In the genomic region with DNA sequence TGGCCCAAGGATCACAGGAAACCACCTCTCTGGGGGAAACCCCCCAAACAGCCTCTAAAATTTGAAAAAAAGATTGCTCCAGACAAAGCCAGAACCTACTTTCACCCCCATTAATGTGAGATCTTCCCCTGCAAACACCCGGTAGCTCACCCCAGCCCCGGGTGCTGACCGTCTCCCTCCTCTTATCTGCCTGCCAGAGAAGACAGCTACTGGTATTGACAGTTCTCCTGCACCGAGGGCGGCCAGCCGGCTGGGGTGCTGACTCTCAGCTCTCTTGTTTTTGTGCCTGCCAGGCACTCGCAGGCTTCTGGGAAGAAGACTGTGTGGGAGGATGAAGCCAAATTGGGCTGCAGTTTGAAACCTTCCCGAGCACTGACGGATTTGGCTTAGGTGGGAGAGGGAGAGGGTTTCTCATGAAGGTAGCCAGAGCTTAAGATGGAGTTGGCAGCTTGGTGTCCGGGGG, we compare ENCODE assay signal across 9 cellular contexts. TPM values are rescaled to one million over a fixed set of nuclear protein-coding genes. Genes with fewer than 3 reads are reported as not detected.
A peak's percentile ranks its signal among the peaks of the same experiment; 100 is the strongest.
DNase-seq lines count a peak whose midpoint lies in the region.
"Had no signal": no experiment of that assay in that cellular context is flagged by ENCODE, and none has a peak within 500 bp of the region (broad histone marks: within the 10 kb centered on the region; RNA-seq: fewer than 3 reads in every experiment).

No MANE protein-coding gene starts in this region.

- H3K27ac Mint-ChIP-seq in activated CD4-positive, alpha-beta T cell treated with anti-CD3 and anti-CD28 coated beads, Interleukin-2, amount 10 ng/mL, durations not matched to agents 24 days and 14 days: peak overlapping the region; percentile 93
- peak overlapping the region; percentile 99 for H3K27ac Mint-ChIP-seq in activated naive CD8-positive, alpha-beta T cell treated with anti-CD3 and anti-CD28 coated beads for 36 hours

- peak overlapping the region; percentile 98 for H3K4me3 Mint-ChIP-seq in activated CD4-positive, alpha-beta T cell treated with anti-CD3 and anti-CD28 coated beads, Interleukin-2, amount 10 ng/mL, durations not matched to agents 24 days and 14 days
- peak overlapping the region; percentile 97 for H3K4me3 Mint-ChIP-seq in activated naive CD8-positive, alpha-beta T cell treated with anti-CD3 and anti-CD28 coated beads for 36 hours

- H3K27me3 Mint-ChIP-seq in activated CD4-positive, alpha-beta T cell treated with anti-CD3 and anti-CD28 coated beads, Interleukin-2, amount 10 ng/mL, durations not matched to agents 24 days and 14 days: no peaks in the 10 kb centered on the region
- H3K27me3 Mint-ChIP-seq in activated naive CD8-positive, alpha-beta T cell treated with anti-CD3 and anti-CD28 coated beads for 36 hours: no peaks in the 10 kb centered on the region

- DNase-seq in activated CD4-positive, alpha-beta T cell treated with anti-CD3 and anti-CD28 coated beads, Interleukin-2, amount 10 ng/mL, durations not matched to agents 24 days and 14 days: peak; percentile 81
- DNase-seq in activated CD4-positive, alpha-beta T cell treated with anti-CD3 and anti-CD28 coated beads for 1 hour: no peak
- DNase-seq in activated naive CD8-positive, alpha-beta T cell treated with anti-CD3 and anti-CD28 coated beads for 36 hours: peak; percentile 62
- DNase-seq in kidney glomerular epithelial cell (lab: John Stamatoyannopoulos, UW): peak; percentile 11
- DNase-seq in effector CD4-positive, alpha-beta T cell: no peak
- DNase-seq in A172 (ENCODE audit: low spot score): no peak
- DNase-seq in NCI-H2196 (lab: John Stamatoyannopoulos, UW; ENCODE audit: unreplicated experiment): no peak
- DNase-seq: GOT3 had no signal

- H3K36me3 Mint-ChIP-seq in activated CD4-positive, alpha-beta T cell treated with anti-CD3 and anti-CD28 coated beads, Interleukin-2, amount 10 ng/mL, durations not matched to agents 24 days and 14 days (ENCODE audit: low read depth): peaks cover 28% of the 10 kb centered on the region
- peaks cover 37% of the 10 kb centered on the region for H3K36me3 Mint-ChIP-seq in activated naive CD8-positive, alpha-beta T cell treated with anti-CD3 and anti-CD28 coated beads for 36 hours

- H3K27ac ChIP-seq in temporal lobe (ENCODE audit: low read depth, low read length): peak overlapping the region; percentile 22

- H3K4me1 Mint-ChIP-seq in activated CD4-positive, alpha-beta T cell treated with anti-CD3 and anti-CD28 coated beads, Interleukin-2, amount 10 ng/mL, durations not matched to agents 24 days and 14 days: peaks cover 69% of the 10 kb centered on the region
- H3K4me1 Mint-ChIP-seq in activated naive CD8-positive, alpha-beta T cell treated with anti-CD3 and anti-CD28 coated beads for 36 hours: peaks cover 62% of the 10 kb centered on the region

- intact Hi-C loops in activated CD4-positive, alpha-beta T cell treated with anti-CD3 and anti-CD28 coated beads, Interleukin-2, amount 10 ng/mL, durations not matched to agents 24 days and 14 days (cut with micrococcal nuclease): no loop called here

- H3K9me3 Mint-ChIP-seq in activated CD4-positive, alpha-beta T cell treated with anti-CD3 and anti-CD28 coated beads, Interleukin-2, amount 10 ng/mL, durations not matched to agents 24 days and 14 days: no peaks in the 10 kb centered on the region
- peaks cover 2% of the 10 kb centered on the region for H3K9me3 Mint-ChIP-seq in activated naive CD8-positive, alpha-beta T cell treated with anti-CD3 and anti-CD28 coated beads for 36 hours

RNA-seq across cellular contexts. Expression of a gene that starts 48.2 kb away (rescaled TPM):
- 193 and 196 TPM in 2 replicates for total RNA-seq in activated CD4-positive, alpha-beta T cell treated with anti-CD3 and anti-CD28 coated beads, Interleukin-2, amount 10 ng/mL, durations not matched to agents 24 days and 14 days
- 100 to 1,000 TPM; 223 to 226 TPM for total RNA-seq in activated naive CD8-positive, alpha-beta T cell treated with anti-CD3 and anti-CD28 coated beads for 36 hours
- 0.98 TPM for total RNA-seq in temporal lobe
- total RNA-seq in A172 (2014; rRNA removed; shearing (Covaris generic)): 3.3 and 5.8 TPM in 2 replicates

RNA-seq across cellular contexts. Expression of a gene that starts 56.8 kb away (rescaled TPM):
- total RNA-seq in activated CD4-positive, alpha-beta T cell treated with anti-CD3 and anti-CD28 coated beads, Interleukin-2, amount 10 ng/mL, durations not matched to agents 24 days and 14 days: 86.6 and 89.4 TPM in 2 replicates
- 100 to 1,000 TPM; 112 to 113 TPM for total RNA-seq in activated naive CD8-positive, alpha-beta T cell treated with anti-CD3 and anti-CD28 coated beads for 36 hours
- total RNA-seq in temporal lobe: 13.3 TPM
- 53.6 and 54.7 TPM in 2 replicates for total RNA-seq in A172 (2014; rRNA removed; shearing (Covaris generic))

Comparison
In these comparisons a context has a peak if more than half of its experiments do, and no peak if none do; other contexts are left out.
1. DNase-seq: peak in activated CD4-positive, alpha-beta T cell treated with anti-CD3 and anti-CD28 coated beads, Interleukin-2, amount 10 ng/mL, durations not matched to agents 24 days and 14 days (single experiment), activated naive CD8-positive, alpha-beta T cell treated with anti-CD3 and anti-CD28 coated beads for 36 hours (single experiment) and kidney glomerular epithelial cell (single experiment); none in activated CD4-positive, alpha-beta T cell treated with anti-CD3 and anti-CD28 coated beads for 1 hour (single experiment), effector CD4-positive, alpha-beta T cell (single experiment), A172 (single experiment) and NCI-H2196 (single experiment).
2. RNA of a gene that starts 48.2 kb away (total RNA-seq): 223 to 226 TPM in activated naive CD8-positive, alpha-beta T cell treated with anti-CD3 and anti-CD28 coated beads for 36 hours and 193 to 196 TPM in activated CD4-positive, alpha-beta T cell treated with anti-CD3 and anti-CD28 coated beads, Interleukin-2, amount 10 ng/mL, durations not matched to agents 24 days and 14 days; 3.3 to 5.8 TPM in A172 and 0.98 TPM in temporal lobe (single experiment); every median in the first group is over 10 times any median in the second.